Comparison of ENCODE assay signal across 8 cellular contexts in genomic region chr1:25503551-25504426, GRCh38. TPM values are rescaled to one million over a fixed set of nuclear protein-coding genes. Genes with fewer than 3 reads are reported as not detected.
DNase-seq lines count a peak whose midpoint lies in the region; ATAC-seq, FAIRE-seq and TF ChIP-seq lines count a peak whose summit lies in the region.

No MANE protein-coding gene starts in this region.

- no peak overlapping the region for H3K27ac Mint-ChIP-seq in neural progenitor cell

- ATAC-seq in DND-41 (ENCODE audit: insufficient read depth, low read depth) = peak; percentile 83
- ATAC-seq in upper lobe of right lung = peak; percentile 91
- no peak for ATAC-seq in HG02970 (IDR thresholded peaks at IDR 0.05; ENCODE audit: low FRiP score, unreplicated experiment)

- no peak overlapping the region for H3K4me3 ChIP-seq in DND-41 (ENCODE audit: low read depth in 1 of 2, low read length in 2 of 2)
- no peak overlapping the region for H3K4me3 ChIP-seq in H1 (ENCODE audit: extremely low read depth in 1 of 4, insufficient read depth in 2 of 4, low read depth in 3 of 4, low read length in 4 of 4)
- H3K4me3 ChIP-seq in neural progenitor cell = no peak overlapping the region
- no peak overlapping the region for H3K4me3 ChIP-seq in upper lobe of right lung

- no peak overlapping the region for H3K14ac ChIP-seq in H1 (ENCODE audit: insufficient read length)

- H3K4ac ChIP-seq in H1 (replicated peaks; ENCODE audit: insufficient read length, low read depth, low read length) = no peak overlapping the region

- intact Hi-C loops in upper lobe of right lung (cut with DNase I) = no loop called here

- H3K27me3 Mint-ChIP-seq in neural progenitor cell (ENCODE audit: insufficient read depth, low read depth) = no peaks in the 10 kb centered on the region

- no peaks in the 10 kb centered on the region for H3K23me2 ChIP-seq in H1 (ENCODE audit: low read depth, low read length)

- H3K27me3 ChIP-seq in DND-41 (ENCODE audit: insufficient read depth, low read length, poor library complexity) (no peaks in the 10 kb centered on the region), H1 (replicated peaks in 1 of 4; ENCODE audit: control insufficient read depth in 3 of 4, extremely low read depth in 1 of 4, insufficient read depth in 3 of 4, low read length in 3 of 4) (no peaks in the 10 kb centered on the region), neural progenitor cell (no peaks in the 10 kb centered on the region), upper lobe of right lung (no peaks in the 10 kb centered on the region)

- H3K36me3 Mint-ChIP-seq in neural progenitor cell = peaks cover 8% of the 10 kb centered on the region

- H3K9ac ChIP-seq in DND-41 (ENCODE audit: low read depth, low read length) (no peak overlapping the region), H1 (replicated peaks in 1 of 4; ENCODE audit: extremely low read depth in 1 of 4, low read depth in 3 of 4, low read length in 3 of 4) (no peak overlapping the region), neural progenitor cell (no peak overlapping the region)

- H3K4me1 Mint-ChIP-seq in neural progenitor cell = peaks cover 10% of the 10 kb centered on the region

- CTCF ChIA-PET in H1 (lab: Charles Lee; ENCODE audit: partially characterized antibody) = interaction anchor here (0.9 to 9.2 kb wide), 19 partner anchors 14 to 307 kb away, joined by 3 to 240 read pairs (median 4); no protein-coding TSS in a partner anchor

- H3K79me1 ChIP-seq in H1 (ENCODE audit: low read depth, low read length) = no peaks in the 10 kb centered on the region

- peak overlapping the region; percentile 6; the same call in 1 of the 2 replicates for H3K18ac ChIP-seq in H1 (ENCODE audit: extremely low read depth, low read length)

- no peak overlapping the region for H4K91ac ChIP-seq in H1 (replicated peaks; ENCODE audit: insufficient read length, low read length)

- H3K9me3 ChIP-seq in DND-41 (ENCODE audit: insufficient read depth, low read length, severe bottlenecking) = no peaks in the 10 kb centered on the region
- H3K9me3 ChIP-seq in H1 (ENCODE audit: insufficient read depth in 2 of 2, low read depth in 1 of 2, low read length in 1 of 2) = no peaks in the 10 kb centered on the region
- H3K9me3 ChIP-seq in neural progenitor cell (ENCODE audit: low read depth) = no peaks in the 10 kb centered on the region
- H3K9me3 ChIP-seq in upper lobe of right lung = no peaks in the 10 kb centered on the region

- no peak for TF ChIP-seq EP300 in H1 (IDR thresholded peaks at IDR 0.05; ENCODE audit: borderline replicate concordance in 1 of 2, low read depth in 2 of 2, low read length in 2 of 2)

- no peak for TF ChIP-seq POLR2A in H1 (IDR thresholded peaks at IDR 0.05; ENCODE audit: control extremely low read depth in 1 of 2, low read depth in 2 of 2, low read length in 2 of 2)

- peaks cover 4% of the 10 kb centered on the region for H3K9me3 Mint-ChIP-seq in neural progenitor cell

- H2BK12ac ChIP-seq in H1 (ENCODE audit: low read depth, low read length) = 0 out of 2 replicates have a peak overlapping the region, but pooled peaks have one; percentile 80

- H2BK20ac ChIP-seq in H1 (ENCODE audit: low read length) = no peak overlapping the region; the same call in 1 of the 2 replicates

- no peak overlapping the region for H4K5ac ChIP-seq in H1 (ENCODE audit: insufficient read length, low read depth, low read length)

- H4K8ac ChIP-seq in H1 (ENCODE audit: extremely low read depth, insufficient read depth, low read length) = no peak overlapping the region

- WGBS in H1 (ENCODE audit: extremely low coverage in 1 of 2, insufficient coverage in 1 of 2, insufficient read length in 1 of 2, insufficient replicate concordance in 2 of 2, low coverage in 1 of 2, low lambda C conversion rate in 2 of 2, missing lambda C conversion rate in 1 of 2), 2 experiments = 72% methylated on average over 12 of the region's 12 CpGs; no CpG with 5 or more reads in 1 of the 2 experiments

- H3F3A ChIP-seq in neural progenitor cell (ENCODE audit: low read depth) = peaks cover 7% of the 10 kb centered on the region

- H3K4me1 ChIP-seq in DND-41 (ENCODE audit: insufficient read depth, low read length) (no peaks in the 10 kb centered on the region), H1 (replicated peaks in 1 of 4; ENCODE audit: control insufficient read depth in 3 of 4, insufficient read depth in 4 of 4, low read length in 3 of 4) (peaks cover 8 to 17% (median 11%) of the 10 kb centered on the region in 4 experiments), neural progenitor cell (peaks cover 16% of the 10 kb centered on the region), upper lobe of right lung (peaks cover 17% of the 10 kb centered on the region)

- no peak overlapping the region for H2AK5ac ChIP-seq in H1 (ENCODE audit: low read depth, low read length)

- peaks cover 8% of the 10 kb centered on the region; the same call in 1 of the 2 replicates for H4K20me1 ChIP-seq in DND-41 (ENCODE audit: insufficient read depth, low read length)
- no peaks in the 10 kb centered on the region for H4K20me1 ChIP-seq in H1 (replicated peaks in 1 of 2; ENCODE audit: control insufficient read depth in 1 of 2, insufficient read depth in 2 of 2, low read length in 2 of 2)
- H4K20me1 ChIP-seq in neural progenitor cell (ENCODE audit: low read depth) = no peaks in the 10 kb centered on the region

- peak; percentile 48 for DNase-seq in DND-41
- peak; percentile 43 for DNase-seq in M059J (ENCODE audit: low read depth)
- peak; percentile 65 to 74 for DNase-seq in activated CD4-positive, alpha-beta T cell treated with anti-CD3 and anti-CD28 coated beads, Interleukin-2, amount 50 U/mL, for 48 hours
- DNase-seq in H1 (ENCODE audit: low read depth in 1 of 2, low spot score in 2 of 2) = peak; percentile 68 to 80
- DNase-seq in neural progenitor cell (ENCODE audit: low spot score) = peak; percentile 71
- DNase-seq in upper lobe of right lung = peak; percentile 86
- no peak for DNase-seq in NCI-H446 treated with DMSO at 0.1 percent for 48 hours (lab: John Stamatoyannopoulos, UW)

- H2BK15ac ChIP-seq in H1 (ENCODE audit: low read length) = peak overlapping the region; percentile 83; the same call in 1 of the 2 replicates

- H2BK5ac ChIP-seq in H1 (ENCODE audit: low read depth, low read length) = peak overlapping the region; percentile 31; the same call in 1 of the 2 replicates

- H2AFZ ChIP-seq in DND-41 (ENCODE audit: low read depth, low read length) (no peak overlapping the region), H1 (ENCODE audit: low read length) (no peak overlapping the region), neural progenitor cell (replicated peaks) (no peak overlapping the region)

- POLR2A ChIA-PET in H1 (lab: Charles Lee; ENCODE audit: partially characterized antibody) = interaction anchor here (1.1 to 3.0 kb wide), 3 partner anchors 13 to 19 kb away, joined by 4 to 16 read pairs (median 5); no protein-coding TSS in a partner anchor

- H3K4me2 ChIP-seq in DND-41 (ENCODE audit: insufficient read depth, low read length) (no peak overlapping the region), H1 (ENCODE audit: insufficient read depth in 1 of 2, low read depth in 2 of 2, low read length in 2 of 2) (no peak overlapping the region), neural progenitor cell (no peak overlapping the region)

- no peak overlapping the region for H2BK120ac ChIP-seq in H1 (replicated peaks; ENCODE audit: low read depth, low read length)

- no peaks in the 10 kb centered on the region for H3K79me2 ChIP-seq in DND-41 (ENCODE audit: insufficient read depth, low read length)
- H3K79me2 ChIP-seq in H1 (ENCODE audit: control insufficient read depth in 1 of 2, insufficient read depth in 2 of 2, low read length in 2 of 2) = no peaks in the 10 kb centered on the region
- no peaks in the 10 kb centered on the region for H3K79me2 ChIP-seq in neural progenitor cell (ENCODE audit: low read depth)

- peak; percentile 65 for TF ChIP-seq CTCF in DND-41 (IDR thresholded peaks at IDR 0.05; ENCODE audit: borderline replicate concordance, extremely low read depth, low read length, poor library complexity, severe bottlenecking)
- peak; percentile 78 to 91 (median 87) for TF ChIP-seq CTCF in H1 (IDR thresholded peaks at IDR 0.05; ENCODE audit: control extremely low read depth in 1 of 3, insufficient read depth in 1 of 3, low read depth in 1 of 3, low read length in 3 of 3)
- TF ChIP-seq CTCF in neural progenitor cell (IDR thresholded peaks at IDR 0.05) = peak; percentile 69
- TF ChIP-seq CTCF in upper lobe of right lung (IDR thresholded peaks at IDR 0.05) = peak; percentile 56

- H3K27ac ChIP-seq in DND-41 (ENCODE audit: low read length) (no peak overlapping the region), H1 (ENCODE audit: low read depth, low read length) (no peak overlapping the region), neural progenitor cell (no peak overlapping the region), upper lobe of right lung (no peak overlapping the region)

- no peak overlapping the region for H3K56ac ChIP-seq in H1 (replicated peaks; ENCODE audit: insufficient read length, low read depth, low read length)

- no peak overlapping the region for H3K23ac ChIP-seq in H1 (ENCODE audit: insufficient read length)

- H3K36me3 ChIP-seq in DND-41 (ENCODE audit: insufficient read depth, low read length) (peaks cover 31% of the 10 kb centered on the region), H1 (ENCODE audit: control insufficient read depth in 2 of 4, insufficient read depth in 4 of 4, low read length in 3 of 4) (no peaks in the 10 kb centered on the region), neural progenitor cell (no peaks in the 10 kb centered on the region), upper lobe of right lung (peaks cover 4% of the 10 kb centered on the region)

- TF ChIP-seq RAD21 in H1 (IDR thresholded peaks at IDR 0.05 in 1 of 2, conservative IDR thresholded peaks at IDR 0.05 in 1 of 2; ENCODE audit: low read depth in 2 of 2, low read length in 2 of 2) = peak; percentile 77 to 78

- no peak overlapping the region for H3K4me3 Mint-ChIP-seq in neural progenitor cell

- FAIRE-seq in H1 (lab: Jason Lieb, UNC) = peak; percentile 69

TF ChIP-seq in H1, 55 proteins besides CTCF, POLR2A, EP300 and RAD21 (continues in another document):
- TF ChIP-seq SRF (IDR thresholded peaks at IDR 0.05; ENCODE audit: low read depth, low read length) (no peak), KDM1A (IDR thresholded peaks at IDR 0.05; ENCODE audit: borderline replicate concordance, low read length) (no peak), TBP (IDR thresholded peaks at IDR 0.05; ENCODE audit: low read depth, low read length) (peak; percentile 75)

RNA-seq across cellular contexts. Expression of gene LDLRAP1, which starts 39.6 kb away (rescaled TPM):
- 14.1 and 16.9 TPM in 2 replicates for total RNA-seq in M059J (2014; rRNA removed; shearing (Covaris generic))
- 12.8 and 14.0 TPM in 2 replicates for total RNA-seq in H1 (2021; fragmentation: NEBNext Ultra II Directional; extraction: Animal tissue kit (Norgen Biotek cat#: 25700))
- 13.2 and 16.3 TPM in 2 replicates for polyA plus RNA-seq in H1 (2011; rRNA removed)
- polyA plus RNA-seq in H1 (2011; cell fraction: cytosol; rRNA removed) = 10.4 TPM
- polyA plus RNA-seq in H1 (2011; cell fraction: nucleus; rRNA removed) = 16.7 TPM
- 9.3 to 13.5 TPM (median 11.9 TPM) in 4 replicates for polyA plus RNA-seq in H1 (2012, experiment 1 of 2)
- 13.0 TPM for polyA plus RNA-seq in H1 (2012, experiment 2 of 2)
- polyA plus RNA-seq in H1 (2013, experiment 1 of 2) = 9.4 TPM
- polyA plus RNA-seq in H1 (2013, experiment 2 of 2) = 9.6 TPM
- polyA minus RNA-seq in H1 (2011; rRNA and poly(A)+ RNA removed) = 9.7 and 11.7 TPM in 2 replicates
- 8.3 TPM for polyA minus RNA-seq in H1 (2011; cell fraction: cytosol; rRNA and poly(A)+ RNA removed)
- 9.7 TPM for polyA minus RNA-seq in H1 (2011; cell fraction: nucleus; rRNA and poly(A)+ RNA removed)
- 6.5 and 8.6 TPM in 2 replicates for total RNA-seq in neural progenitor cell (ENCODE audit: low replicate concordance)
- total RNA-seq in upper lobe of right lung = 35.1 TPM
